Comparison of ENCODE assay signal across 8 cellular contexts in the genomic region with DNA sequence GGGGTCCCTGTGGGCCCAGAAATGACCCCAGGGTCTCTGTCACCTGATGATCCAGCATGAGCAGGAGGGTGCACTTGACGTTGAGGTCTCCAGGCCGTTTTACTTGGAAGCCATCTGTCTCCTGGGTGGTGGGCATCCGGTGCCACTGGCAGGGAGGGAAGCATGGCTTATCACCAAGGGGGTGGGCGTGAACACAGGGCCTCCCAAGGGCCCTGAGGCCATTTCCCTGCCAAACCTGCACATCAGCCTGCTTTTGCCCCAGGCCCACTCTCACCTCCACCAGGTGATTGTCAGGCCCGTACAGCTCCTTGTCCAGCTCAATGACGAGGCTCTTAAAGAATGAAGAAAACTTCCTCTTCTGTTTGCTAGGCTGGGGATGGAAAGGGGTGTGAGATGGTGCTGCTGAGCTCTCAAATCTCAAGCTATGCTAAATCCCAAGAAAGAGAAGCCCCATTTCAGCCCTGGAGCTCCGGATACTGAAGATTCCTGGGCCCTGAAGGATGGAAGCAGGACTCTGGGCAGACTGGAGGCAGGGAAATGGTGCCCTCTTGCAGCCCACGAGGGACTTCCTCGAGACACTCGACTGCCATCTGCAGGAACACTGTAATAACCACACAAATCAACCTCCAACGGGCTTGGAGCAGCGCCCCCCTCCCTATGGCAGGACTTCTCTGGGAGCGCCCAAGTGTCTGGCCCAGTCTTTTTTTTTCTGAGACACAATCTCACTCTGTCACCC. TPM values are rescaled to one million over a fixed set of nuclear protein-coding genes. Genes with fewer than 3 reads are reported as not detected.
DNase-seq lines count a peak whose midpoint lies in the region; ATAC-seq, FAIRE-seq and TF ChIP-seq lines count a peak whose summit lies in the region.

No MANE protein-coding gene starts in this region.

- no peaks in the 10 kb centered on the region for H3F3A ChIP-seq in neural cell (ENCODE audit: insufficient read depth, low read length, poor library complexity, severe bottlenecking)

- POLR2A ChIA-PET in A549 (lab: Yijun Ruan, JAX) = interaction anchor here (1.6 to 1.9 kb wide), 2 partner anchors 8 to 9 kb away, joined by 4 to 11 read pairs; partner anchors contain the start of gene PSMC5

- TF ChIP-seq CTCF in A549 (IDR thresholded peaks at IDR 0.05) = peak; percentile 94
- peak; percentile 73 for TF ChIP-seq CTCF in GM12872 (IDR thresholded peaks at IDR 0.05; ENCODE audit: insufficient read depth, low read depth, low read length)
- peak; percentile 42 for TF ChIP-seq CTCF in neural cell (IDR thresholded peaks at IDR 0.05; ENCODE audit: poor library complexity, severe bottlenecking)

- FAIRE-seq in A549 (lab: Jason Lieb, UNC) = no peak

- DNase-seq in A549 (ENCODE audit: low read depth in 1 of 2, low spot score in 1 of 2) (peak; percentile 92 to 95), NOMO-1 treated with DMSO at 0.1 percent for 48 hours (lab: John Stamatoyannopoulos, UW; ENCODE audit: unreplicated experiment) (peak; percentile 86), erythroblast (lab: John Stamatoyannopoulos, UW) (peak; percentile 91)
- DNase-seq in activated CD8-positive, alpha-beta memory T cell treated with anti-CD3 and anti-CD28 coated beads, Interleukin-2, amount 50 U/mL, for 48 hours = peak; percentile 66

- TF ChIP-seq POLR2A in A549 (IDR thresholded peaks at IDR 0.05; ENCODE audit: low read length) (no peak), erythroblast (IDR thresholded peaks at IDR 0.05; ENCODE audit: low read length) (no peak)

- no peaks in the 10 kb centered on the region for H4K20me1 ChIP-seq in neural cell (ENCODE audit: insufficient read depth)

- H3K4me2 ChIP-seq in A549 (no peak overlapping the region), neural cell (ENCODE audit: low read length) (no peak overlapping the region)

- 45% methylated on average over 13 of the region's 13 CpGs for WGBS in A549 (ENCODE audit: missing lambda C conversion rate)

- no peak overlapping the region for H2AFZ ChIP-seq in neural cell (ENCODE audit: low read depth, low read length)

- no peaks in the 10 kb centered on the region for H3K9me3 ChIP-seq in A549
- H3K9me3 ChIP-seq in neural cell (ENCODE audit: low read length) = no peaks in the 10 kb centered on the region

- no peaks in the 10 kb centered on the region for H3K27me3 ChIP-seq in neural cell (ENCODE audit: insufficient read depth, low read depth, low read length)

- H3K36me3 ChIP-seq in neural cell (ENCODE audit: insufficient read depth, low read length) = no peaks in the 10 kb centered on the region

- H3K9me2 ChIP-seq in neural cell (ENCODE audit: insufficient read depth, low read length) = no peaks in the 10 kb centered on the region

- TF ChIP-seq RAD21 in A549 (conservative IDR thresholded peaks at IDR 0.05 in 1 of 2, IDR thresholded peaks at IDR 0.05 in 1 of 2) (peak; percentile 59 to 65), neural cell (conservative IDR thresholded peaks at IDR 0.05) (no peak)

- no peak overlapping the region for H3K9ac ChIP-seq in neural cell (ENCODE audit: low read length)

- TF ChIP-seq EP300 in A549 (IDR thresholded peaks at IDR 0.05) = no peak
- no peak for TF ChIP-seq EP300 in neural cell (conservative IDR thresholded peaks at IDR 0.05; ENCODE audit: poor library complexity, severe bottlenecking)

- ATAC-seq in A549 (peak; percentile 82 to 93), HG03520 (IDR thresholded peaks at IDR 0.05; ENCODE audit: unreplicated experiment) (peak; percentile 49), HG03135 (IDR thresholded peaks at IDR 0.05; ENCODE audit: unreplicated experiment) (no peak)

- H3K27ac ChIP-seq in A549 (peak overlapping the region in 1 of 2 experiments; percentile 70; a peak in 3 of 6 replicates), neural cell (ENCODE audit: low read length) (no peak overlapping the region)

- no peak overlapping the region for H3K4me3 ChIP-seq in A549
- H3K4me3 ChIP-seq in neural cell (ENCODE audit: low read length) = no peak overlapping the region

- CTCF ChIA-PET in A549 (lab: Yijun Ruan, JAX) = interaction anchor here (0.8 to 4.5 kb wide), 25 partner anchors 7 to 409 kb away, joined by 3 to 29 read pairs (median 6); partner anchors contain the start of genes DDX42, PSMC5 and SMARCD2

- peaks cover 20% of the 10 kb centered on the region; the same call in 2 of the 3 replicates for H3K4me1 ChIP-seq in A549

- H3K79me2 ChIP-seq in neural cell (replicated peaks; ENCODE audit: insufficient read depth, low read length) = peaks cover 1% of the 10 kb centered on the region

TF ChIP-seq in A549, 52 proteins besides CTCF, POLR2A, EP300 and RAD21 (continues in another document):
- TF ChIP-seq ZFP36 (IDR thresholded peaks at IDR 0.05; ENCODE audit: borderline replicate concordance, partially characterized antibody) (no peak), SMC3 (IDR thresholded peaks at IDR 0.05) (peak; percentile 57; the same call in 1 of the 3 replicates), PBX3 (IDR thresholded peaks at IDR 0.05) (no peak), ZNF302 (CRISPR knock-in tag; IDR thresholded peaks at IDR 0.05) (no peak), PHF8 (IDR thresholded peaks at IDR 0.05; ENCODE audit: borderline replicate concordance, low read depth) (no peak), GATA3 (IDR thresholded peaks at IDR 0.05; ENCODE audit: borderline replicate concordance) (no peak), ZSCAN20 (CRISPR knock-in tag; IDR thresholded peaks at IDR 0.05) (no peak)

TF ChIP-seq in neural cell, 6 proteins besides CTCF, POLR2A, EP300 and RAD21 (continues in another document):
- TF ChIP-seq POLR2AphosphoS5 (IDR thresholded peaks at IDR 0.05) (no peak), SMC3 (conservative IDR thresholded peaks at IDR 0.05; ENCODE audit: poor library complexity) (no peak), MXI1 (conservative IDR thresholded peaks at IDR 0.05; ENCODE audit: poor library complexity, severe bottlenecking) (no peak)
- TF ChIP-seq, protein P1, sequence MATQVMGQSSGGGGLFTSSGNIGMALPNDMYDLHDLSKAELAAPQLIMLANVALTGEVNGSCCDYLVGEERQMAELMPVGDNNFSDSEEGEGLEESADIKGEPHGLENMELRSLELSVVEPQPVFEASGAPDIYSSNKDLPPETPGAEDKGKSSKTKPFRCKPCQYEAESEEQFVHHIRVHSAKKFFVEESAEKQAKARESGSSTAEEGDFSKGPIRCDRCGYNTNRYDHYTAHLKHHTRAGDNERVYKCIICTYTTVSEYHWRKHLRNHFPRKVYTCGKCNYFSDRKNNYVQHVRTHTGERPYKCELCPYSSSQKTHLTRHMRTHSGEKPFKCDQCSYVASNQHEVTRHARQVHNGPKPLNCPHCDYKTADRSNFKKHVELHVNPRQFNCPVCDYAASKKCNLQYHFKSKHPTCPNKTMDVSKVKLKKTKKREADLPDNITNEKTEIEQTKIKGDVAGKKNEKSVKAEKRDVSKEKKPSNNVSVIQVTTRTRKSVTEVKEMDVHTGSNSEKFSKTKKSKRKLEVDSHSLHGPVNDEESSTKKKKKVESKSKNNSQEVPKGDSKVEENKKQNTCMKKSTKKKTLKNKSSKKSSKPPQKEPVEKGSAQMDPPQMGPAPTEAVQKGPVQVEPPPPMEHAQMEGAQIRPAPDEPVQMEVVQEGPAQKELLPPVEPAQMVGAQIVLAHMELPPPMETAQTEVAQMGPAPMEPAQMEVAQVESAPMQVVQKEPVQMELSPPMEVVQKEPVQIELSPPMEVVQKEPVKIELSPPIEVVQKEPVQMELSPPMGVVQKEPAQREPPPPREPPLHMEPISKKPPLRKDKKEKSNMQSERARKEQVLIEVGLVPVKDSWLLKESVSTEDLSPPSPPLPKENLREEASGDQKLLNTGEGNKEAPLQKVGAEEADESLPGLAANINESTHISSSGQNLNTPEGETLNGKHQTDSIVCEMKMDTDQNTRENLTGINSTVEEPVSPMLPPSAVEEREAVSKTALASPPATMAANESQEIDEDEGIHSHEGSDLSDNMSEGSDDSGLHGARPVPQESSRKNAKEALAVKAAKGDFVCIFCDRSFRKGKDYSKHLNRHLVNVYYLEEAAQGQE (IDR thresholded peaks at IDR 0.05; ENCODE audit: borderline replicate concordance) = no peak

RNA-seq across cellular contexts. Expression of gene FTSJ3, which starts 7.1 kb away (rescaled TPM):
- polyA plus RNA-seq in A549 (2011; rRNA removed) (62.6 and 74.5 TPM in 2 replicates), A549 (2017; fragmentation: RNase III; extraction: RNeasy Plus Mini Kit Qiagen cat#74134 plus additional on column Dnase treatment) (95.7 to 104 TPM (median 98.6 TPM) in 3 replicates), neural cell (23.2 and 25.8 TPM in 2 replicates)
- 54.7 and 62.3 TPM in 2 replicates for polyA plus RNA-seq in A549 (2012; cell fraction: cytosol; rRNA removed)
- polyA plus RNA-seq in A549 (2012; cell fraction: nucleus; rRNA removed) = 82.3 and 82.7 TPM in 2 replicates
- 92.7 and 119 TPM in 2 replicates for polyA minus RNA-seq in A549 (2011; rRNA and poly(A)+ RNA removed)
- 24.0 and 30.7 TPM in 2 replicates for polyA minus RNA-seq in neural cell

RNA-seq across cellular contexts. Expression of gene PSMC5, which starts 7.4 kb away (rescaled TPM):
- 222 and 303 TPM in 2 replicates for polyA plus RNA-seq in A549 (2011; rRNA removed)
- polyA plus RNA-seq in A549 (2012; cell fraction: cytosol; rRNA removed) = 297 and 348 TPM in 2 replicates
- 173 and 210 TPM in 2 replicates for polyA plus RNA-seq in A549 (2012; cell fraction: nucleus; rRNA removed)
- polyA plus RNA-seq in A549 (2017; fragmentation: RNase III; extraction: RNeasy Plus Mini Kit Qiagen cat#74134 plus additional on column Dnase treatment) = 399 to 406 TPM (median 399 TPM) in 3 replicates
- polyA minus RNA-seq in A549 (2011; rRNA and poly(A)+ RNA removed) = 234 and 240 TPM in 2 replicates
- 63.1 and 69.5 TPM in 2 replicates for polyA plus RNA-seq in neural cell
- 67.4 and 69.6 TPM in 2 replicates for polyA minus RNA-seq in neural cell

RNA-seq across cellular contexts. Expression of gene SMARCD2, which starts 7.9 kb away (rescaled TPM):
- polyA plus RNA-seq in A549 (2011; rRNA removed) (52.7 and 61.9 TPM in 2 replicates), A549 (2017; fragmentation: RNase III; extraction: RNeasy Plus Mini Kit Qiagen cat#74134 plus additional on column Dnase treatment) (37.5 to 40.4 TPM (median 39.8 TPM) in 3 replicates), neural cell (24.0 and 33.2 TPM in 2 replicates)
- polyA plus RNA-seq in A549 (2012; cell fraction: cytosol; rRNA removed) = 54.2 and 62.9 TPM in 2 replicates
- polyA plus RNA-seq in A549 (2012; cell fraction: nucleus; rRNA removed) = 76.0 and 84.7 TPM in 2 replicates
- 94.7 and 102 TPM in 2 replicates for polyA minus RNA-seq in A549 (2011; rRNA and poly(A)+ RNA removed)
- polyA minus RNA-seq in neural cell = 20.3 and 29.7 TPM in 2 replicates

RNA-seq across cellular contexts. Expression of gene CSH2, which starts 38.9 kb away (rescaled TPM):
- polyA plus RNA-seq in A549 (2011; rRNA removed) (not detected in 2 replicates), A549 (2017; fragmentation: RNase III; extraction: RNeasy Plus Mini Kit Qiagen cat#74134 plus additional on column Dnase treatment) (not detected in 3 replicates), neural cell (not detected in 2 replicates)
- not detected in 2 replicates for polyA plus RNA-seq in A549 (2012; cell fraction: cytosol; rRNA removed)
- polyA plus RNA-seq in A549 (2012; cell fraction: nucleus; rRNA removed) = not detected in 2 replicates
- polyA minus RNA-seq in A549 (2011; rRNA and poly(A)+ RNA removed) = not detected in 2 replicates
- not detected in 2 replicates for polyA minus RNA-seq in neural cell

RNA-seq across cellular contexts. Expression of gene GH2, which starts 47.1 kb away (rescaled TPM):
- polyA plus RNA-seq in A549 (2011; rRNA removed) (not detected in 2 replicates), A549 (2017; fragmentation: RNase III; extraction: RNeasy Plus Mini Kit Qiagen cat#74134 plus additional on column Dnase treatment) (not detected in 3 replicates), neural cell (not detected in 2 replicates)
- polyA plus RNA-seq in A549 (2012; cell fraction: cytosol; rRNA removed) = not detected in 2 replicates
- not detected in 2 replicates for polyA plus RNA-seq in A549 (2012; cell fraction: nucleus; rRNA removed)
- polyA minus RNA-seq in A549 (2011; rRNA and poly(A)+ RNA removed) = not detected in 2 replicates
- not detected in 2 replicates for polyA minus RNA-seq in neural cell

Comparison
In these comparisons a context has a peak if more than half of its experiments do, and no peak if none do; other contexts are left out.
1. CTCF ChIP-seq: peak in every context shown above with its lines; median percentile 94 in A549; 73 in GM12872; 42 in neural cell.